ENCODE assay signal across 8 cellular contexts in the genomic region with DNA sequence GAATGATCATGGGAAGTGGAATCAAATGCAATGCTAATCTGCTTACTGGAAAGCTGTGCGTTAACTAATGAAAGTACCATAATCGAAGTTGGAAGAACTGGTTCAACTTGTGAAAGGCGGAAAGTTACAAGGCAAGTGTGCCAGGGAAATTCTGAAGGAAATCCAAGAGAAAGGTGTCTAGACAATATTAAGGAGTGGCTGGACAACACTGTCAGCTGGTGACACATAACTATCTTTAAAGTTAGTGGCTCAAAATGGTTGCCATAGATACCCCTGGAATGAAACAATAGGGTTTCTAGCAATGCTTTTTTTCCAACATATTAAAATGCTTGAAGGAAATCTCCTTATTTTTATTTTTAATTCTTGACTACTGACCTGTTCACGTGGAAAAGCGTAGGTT.
"Had no signal": no experiment of that assay in that cellular context is flagged by ENCODE, and none has a peak within 500 bp of the region (broad histone marks: within the 10 kb centered on the region; RNA-seq: fewer than 3 reads in every experiment).

No MANE protein-coding gene starts in this region.

- H3K4me2 ChIP-seq: GM23338 had no signal

- ATAC-seq: GM23338, K562 had no signal

- H3K4me3 ChIP-seq: GM23338, K562 had no signal

- H2AFZ ChIP-seq: GM23338 had no signal

- FAIRE-seq: H1, H54, HTR-8/SVneo, K562 had no signal

- DNase-seq: H9, HCEC 1CT, IMR-90 had no signal
